In genomic region chr4:113575391-113575790, GRCh38 we compare ENCODE assay signal across 14 cellular contexts.
A peak's percentile ranks its signal among the peaks of the same experiment; 100 is the strongest.
DNase-seq lines count a peak whose midpoint lies in the region; ATAC-seq and TF ChIP-seq lines count a peak whose summit lies in the region.
"Had no signal": no experiment of that assay in that cellular context is flagged by ENCODE, and none has a peak within 500 bp of the region (broad histone marks: within the 10 kb centered on the region; RNA-seq: fewer than 3 reads in every experiment).

No MANE protein-coding gene starts in this region.

- no peak overlapping the region for H2AFZ ChIP-seq in hepatocyte

- no peak for TF ChIP-seq POLR2A in gastroesophageal sphincter (IDR thresholded peaks at IDR 0.05)

- H3K27ac ChIP-seq in hepatocyte (peak overlapping the region; percentile 65), gastroesophageal sphincter (peak overlapping the region in 2 of 4 donors; percentile 59 to 63)
- H3K27ac ChIP-seq: A549, colonic mucosa, VCaP had no signal

- TF ChIP-seq CTCF in hepatocyte (IDR thresholded peaks at IDR 0.05; ENCODE audit: poor library complexity) (no peak), GM10266 (IDR thresholded peaks at IDR 0.05; ENCODE audit: control insufficient read depth, insufficient read depth, low read depth, missing control alignments) (no peak), gastroesophageal sphincter (IDR thresholded peaks at IDR 0.05) (no peak)

- H3K27ac Mint-ChIP-seq in activated T-cell treated with anti-CD3 and anti-CD28 coated beads, Interleukin-2, amount 50 U/mL, for 72 hours: peak overlapping the region; percentile 6
- no peak overlapping the region for H3K27ac Mint-ChIP-seq in activated T-cell treated with anti-CD3 and anti-CD28 coated beads, Interleukin-2, amount 50 U/mL, for 24 hours

- H4K20me1 ChIP-seq in hepatocyte (ENCODE audit: insufficient read depth, poor library complexity, severe bottlenecking): no peaks in the 10 kb centered on the region

- H3K4me1 ChIP-seq in adipocyte (ENCODE audit: control insufficient read depth, insufficient read depth, low read length) (peaks cover 30% of the 10 kb centered on the region), hepatocyte (ENCODE audit: insufficient read depth) (peaks cover 14% of the 10 kb centered on the region), gastroesophageal sphincter (peaks cover 5 to 24% (median 13%) of the 10 kb centered on the region in 3 donors)
- H3K4me1 ChIP-seq: colonic mucosa, Peyer's patch had no signal

- H3K4me3 ChIP-seq in adipocyte (ENCODE audit: low read length) (peak overlapping the region; percentile 8), hepatocyte (no peak overlapping the region), gastroesophageal sphincter (no peak overlapping the region)
- H3K4me3 ChIP-seq: A549, colonic mucosa, Peyer's patch had no signal

- H3K9me3 ChIP-seq in adipocyte (ENCODE audit: control insufficient read depth, low read length) (no peaks in the 10 kb centered on the region), hepatocyte (ENCODE audit: low read depth) (no peaks in the 10 kb centered on the region), gastroesophageal sphincter (no peaks in the 10 kb centered on the region)
- H3K9me3 ChIP-seq: A549, colonic mucosa, Peyer's patch had no signal

- H3K27me3 ChIP-seq in adipocyte (replicated peaks; ENCODE audit: control insufficient read depth, insufficient read depth, low read length): no peaks in the 10 kb centered on the region
- H3K27me3 ChIP-seq in hepatocyte: no peaks in the 10 kb centered on the region
- no peaks in the 10 kb centered on the region for H3K27me3 ChIP-seq in gastroesophageal sphincter
- H3K27me3 ChIP-seq: colonic mucosa, Peyer's patch had no signal

- H3K79me2 ChIP-seq in hepatocyte: peaks cover 40% of the 10 kb centered on the region

- H3K4me1 Mint-ChIP-seq in activated T-cell treated with anti-CD3 and anti-CD28 coated beads, Interleukin-2, amount 50 U/mL, for 72 hours (ENCODE audit: low read depth): peaks cover 60% of the 10 kb centered on the region
- peaks cover 72% of the 10 kb centered on the region for H3K4me1 Mint-ChIP-seq in activated T-cell treated with anti-CD3 and anti-CD28 coated beads, Interleukin-2, amount 50 U/mL, for 24 hours (ENCODE audit: low read depth)

- H3K27me3 Mint-ChIP-seq in activated T-cell treated with anti-CD3 and anti-CD28 coated beads, Interleukin-2, amount 50 U/mL, for 72 hours (ENCODE audit: low read depth): no peaks in the 10 kb centered on the region
- no peaks in the 10 kb centered on the region for H3K27me3 Mint-ChIP-seq in activated T-cell treated with anti-CD3 and anti-CD28 coated beads, Interleukin-2, amount 50 U/mL, for 24 hours

- TF ChIP-seq EP300 in gastroesophageal sphincter (IDR thresholded peaks at IDR 0.05): no peak

- H3K4me3 Mint-ChIP-seq in activated T-cell treated with anti-CD3 and anti-CD28 coated beads, Interleukin-2, amount 50 U/mL, for 72 hours: no peak overlapping the region
- H3K4me3 Mint-ChIP-seq in activated T-cell treated with anti-CD3 and anti-CD28 coated beads, Interleukin-2, amount 50 U/mL, for 24 hours: no peak overlapping the region

- peaks cover 10 to 16% of the 10 kb centered on the region in 2 donors for H3K36me3 Mint-ChIP-seq in activated T-cell treated with anti-CD3 and anti-CD28 coated beads, Interleukin-2, amount 50 U/mL, for 72 hours (ENCODE audit: insufficient read depth in 2 of 2)
- peaks cover 69% of the 10 kb centered on the region for H3K36me3 Mint-ChIP-seq in activated T-cell treated with anti-CD3 and anti-CD28 coated beads, Interleukin-2, amount 50 U/mL, for 24 hours (ENCODE audit: low read depth)

- no peak for ATAC-seq in activated T-cell treated with anti-CD3 and anti-CD28 coated beads, Interleukin-2, amount 50 U/mL, for 72 hours (replicated peaks in 1 of 2)
- ATAC-seq in gastroesophageal sphincter: no peak
- ATAC-seq: A549 had no signal

- peak overlapping the region; percentile 4 for H3K4me2 ChIP-seq in hepatocyte

- no peak for DNase-seq in activated T-cell treated with anti-CD3 and anti-CD28 coated beads, Interleukin-2, amount 50 U/mL, for 72 hours
- DNase-seq in activated T-cell treated with anti-CD3 and anti-CD28 coated beads, Interleukin-2, amount 50 U/mL, for 24 hours: no peak
- DNase-seq in adipocyte (ENCODE audit: low read depth) (peak; percentile 76), hepatocyte (ENCODE audit: low spot score) (no peak), smooth muscle cell of the brain vasculature (ENCODE audit: low read depth, low spot score) (peak; percentile 29), GM10266 (ENCODE audit: extremely low spot score) (no peak), midbrain (lab: John Stamatoyannopoulos, UW) (no peak)
- DNase-seq: colonic mucosa; NCI-H2029 treated with DMSO at 0.1 percent for 48 hours; Peyer's patch; stimulated activated CD8-positive, alpha-beta memory T cell treated with anti-CD3 and anti-CD28 coated beads, Interleukin-4, amount 100 ng/mL, for 48 hours had no signal

- H3K9me2 ChIP-seq in hepatocyte (replicated peaks; ENCODE audit: insufficient read depth): no peaks in the 10 kb centered on the region

- WGBS in hepatocyte (ENCODE audit: low lambda C conversion rate, missing lambda C conversion rate): 82% methylated on average over 1 of the region's 1 CpG
- WGBS in gastroesophageal sphincter (ENCODE audit: low coverage in 1 of 2), 2 donors: 23 to 25% methylated on average over 1 of the region's 1 CpG

- H3K36me3 ChIP-seq in adipocyte (ENCODE audit: control insufficient read depth, insufficient read depth, low read length, severe bottlenecking) (no peaks in the 10 kb centered on the region), hepatocyte (replicated peaks; ENCODE audit: insufficient read depth, low read depth) (no peaks in the 10 kb centered on the region), gastroesophageal sphincter (no peaks in the 10 kb centered on the region)
- H3K36me3 ChIP-seq: colonic mucosa, Peyer's patch had no signal

- peaks cover 4 to 5% of the 10 kb centered on the region in 2 donors for H3K9me3 Mint-ChIP-seq in activated T-cell treated with anti-CD3 and anti-CD28 coated beads, Interleukin-2, amount 50 U/mL, for 72 hours
- H3K9me3 Mint-ChIP-seq in activated T-cell treated with anti-CD3 and anti-CD28 coated beads, Interleukin-2, amount 50 U/mL, for 24 hours: peaks cover 11% of the 10 kb centered on the region

- H3K9ac ChIP-seq in adipocyte (ENCODE audit: low read length): peak overlapping the region; percentile 13

Comparison
In these comparisons a context has a peak if more than half of its experiments do, and no peak if none do; other contexts are left out.
1. DNase-seq: peak in adipocyte (single experiment) and smooth muscle cell of the brain vasculature (single experiment); none in activated T-cell treated with anti-CD3 and anti-CD28 coated beads, Interleukin-2, amount 50 U/mL, for 72 hours (0 of 2), activated T-cell treated with anti-CD3 and anti-CD28 coated beads, Interleukin-2, amount 50 U/mL, for 24 hours (single experiment), hepatocyte (single experiment), GM10266 (single experiment) and midbrain (single experiment).